Comparison of ENCODE assay signal across 15 cellular contexts in genomic region chr6:24549674-24550418, GRCh38. TPM values are rescaled to one million over a fixed set of nuclear protein-coding genes. Genes with fewer than 3 reads are reported as not detected.
A peak's percentile ranks its signal among the peaks of the same experiment; 100 is the strongest.
DNase-seq lines count a peak whose midpoint lies in the region; ATAC-seq and TF ChIP-seq lines count a peak whose summit lies in the region.
"Had no signal": no experiment of that assay in that cellular context is flagged by ENCODE, and none has a peak within 500 bp of the region (broad histone marks: within the 10 kb centered on the region; RNA-seq: fewer than 3 reads in every experiment).

No MANE protein-coding gene starts in this region.

- H3K27me3 Mint-ChIP-seq in progenitor cell of endocrine pancreas, result peaks cover 21% of the 10 kb centered on the region
- peaks cover 0 to 16% (median 7%) of the 10 kb centered on the region in 5 donors for H3K27me3 Mint-ChIP-seq in naive thymus-derived CD8-positive, alpha-beta T cell

- intact Hi-C loops in PC-3 (cut with micrococcal nuclease), result no loop called here

- no peaks in the 10 kb centered on the region for H3K4me1 ChIP-seq in PC-3 (ENCODE audit: insufficient read depth, low read length)
- H3K4me1 ChIP-seq: SJCRH30 had no signal

- POLR2A ChIA-PET in PC-3 (lab: Charles Lee; ENCODE audit: unreplicated experiment), result no interaction called here
- POLR2A ChIA-PET in naive thymus-derived CD8-positive, alpha-beta T cell (lab: Charles Lee), result no interaction called here

- H3K4me1 Mint-ChIP-seq in progenitor cell of endocrine pancreas (ENCODE audit: low read depth), result peaks cover 14% of the 10 kb centered on the region
- peaks cover 7 to 10% (median 9%) of the 10 kb centered on the region in 4 donors for H3K4me1 Mint-ChIP-seq in naive thymus-derived CD8-positive, alpha-beta T cell

- H3K4me2 ChIP-seq in PC-3 (ENCODE audit: low read length), result no peak overlapping the region

- no peak for ATAC-seq in PC-3
- ATAC-seq in naive thymus-derived CD8-positive, alpha-beta T cell, result no peak

- TF ChIP-seq CTCF in PC-3 (conservative IDR thresholded peaks at IDR 0.05; ENCODE audit: low read depth, low read length) (no peak), progenitor cell of endocrine pancreas (IDR thresholded peaks at IDR 0.05; ENCODE audit: unreplicated experiment) (no peak)

- peak; percentile 26 for DNase-seq in NCI-H510A treated with DMSO at 0.1 percent for 48 hours (lab: John Stamatoyannopoulos, UW)
- no peak for DNase-seq in NCI-H510A (lab: John Stamatoyannopoulos, UW)
- DNase-seq in NCI-H146 treated with DMSO at 0.1 percent for 48 hours (lab: John Stamatoyannopoulos, UW; ENCODE audit: unreplicated experiment), result peak; percentile 28
- DNase-seq in PC-3, result peak; percentile 7
- DNase-seq in progenitor cell of endocrine pancreas (ENCODE audit: low spot score, unreplicated experiment), result no peak
- no peak for DNase-seq in naive thymus-derived CD8-positive, alpha-beta T cell
- DNase-seq in T1000 (lab: John Stamatoyannopoulos, UW), result no peak
- no peak for DNase-seq in stimulated activated CD4-positive, alpha-beta T cell treated with anti-CD3 and anti-CD28 coated beads, Interleukin-12 subunit alpha, Interleukin-12 subunit beta, amount 100 ng/mL, for 4 hours
- DNase-seq: C1 segment of cervical spinal cord, EL, H7, NCI-H1092 treated with DMSO at 0.1 percent for 48 hours, NCI-H1930, NCI-H2227 treated with DMSO at 0.1 percent for 48 hours, SJCRH30 had no signal

- no peaks in the 10 kb centered on the region for H3K36me3 Mint-ChIP-seq in progenitor cell of endocrine pancreas (ENCODE audit: insufficient read depth)
- H3K36me3 Mint-ChIP-seq in naive thymus-derived CD8-positive, alpha-beta T cell, result no peaks in the 10 kb centered on the region

- no peak overlapping the region for H3K4me3 ChIP-seq in PC-3 (ENCODE audit: low read length)
- H3K4me3 ChIP-seq: SJCRH30 had no signal

- H3K27ac Mint-ChIP-seq in progenitor cell of endocrine pancreas, result peak overlapping the region; percentile 1
- peak overlapping the region in 1 of 10 donors; percentile 22 for H3K27ac Mint-ChIP-seq in naive thymus-derived CD8-positive, alpha-beta T cell

- H3K9me2 ChIP-seq in PC-3 (replicated peaks; ENCODE audit: low read length), result no peaks in the 10 kb centered on the region

- CTCF ChIA-PET in PC-3 (lab: Charles Lee), result interaction anchor here (0.6 kb wide), 1 partner anchor 238 kb away, joined by 4 read pairs; no protein-coding TSS in a partner anchor

- H3F3A ChIP-seq in PC-3 (ENCODE audit: low read length, unreplicated experiment), result no peaks in the 10 kb centered on the region

- H3K9me3 Mint-ChIP-seq in progenitor cell of endocrine pancreas (ENCODE audit: low read depth), result no peaks in the 10 kb centered on the region
- no peaks in the 10 kb centered on the region for H3K9me3 Mint-ChIP-seq in naive thymus-derived CD8-positive, alpha-beta T cell

- no peaks in the 10 kb centered on the region for H3K36me3 ChIP-seq in PC-3 (ENCODE audit: low read depth, low read length)
- H3K36me3 ChIP-seq: SJCRH30 had no signal

- H3K27ac ChIP-seq in PC-3 (ENCODE audit: low read length), result no peak overlapping the region
- H3K27ac ChIP-seq: SJCRH30 had no signal

- BruUV-seq in PC-3 (replicated peaks; lab: Mats Ljungman, UMichigan), result no TSS peak

- H2AFZ ChIP-seq in PC-3 (ENCODE audit: low read length), result no peak overlapping the region

- no peaks in the 10 kb centered on the region for H3K79me2 ChIP-seq in PC-3 (ENCODE audit: low read length)

- H3K4me3 Mint-ChIP-seq in progenitor cell of endocrine pancreas (ENCODE audit: low read depth), result no peak overlapping the region
- H3K4me3 Mint-ChIP-seq in naive thymus-derived CD8-positive, alpha-beta T cell, result no peak overlapping the region

- no peaks in the 10 kb centered on the region for H3K27me3 ChIP-seq in PC-3 (ENCODE audit: low read length)
- H3K27me3 ChIP-seq: SJCRH30 had no signal

- no peaks in the 10 kb centered on the region for H4K20me1 ChIP-seq in PC-3 (ENCODE audit: low read length)

- no peak overlapping the region for H3K9ac ChIP-seq in PC-3 (ENCODE audit: low read length)

- H3K9me3 ChIP-seq in PC-3 (ENCODE audit: low read length), result no peaks in the 10 kb centered on the region
- H3K9me3 ChIP-seq: SJCRH30 had no signal

RNA-seq across cellular contexts. Expression of gene ALDH5A1, which starts 55.1 kb away (rescaled TPM):
- 11.9 and 12.2 TPM in 2 replicates for total RNA-seq in PC-3 (2014; rRNA removed)
- total RNA-seq in progenitor cell of endocrine pancreas, result 14.5 and 14.6 TPM in 2 replicates
- 10 to 100 TPM; 18.8 to 20.7 TPM for total RNA-seq in naive thymus-derived CD8-positive, alpha-beta T cell
- polyA plus RNA-seq in naive thymus-derived CD8-positive, alpha-beta T cell, result 10 to 100 TPM; 14.0 to 24.8 (median 15.8) TPM

Comparison
In these comparisons a context has a peak if more than half of its experiments do, and no peak if none do; other contexts are left out.
1. DNase-seq: peak in NCI-H510A treated with DMSO at 0.1 percent for 48 hours (single experiment), NCI-H146 treated with DMSO at 0.1 percent for 48 hours (single experiment) and PC-3 (single experiment); none in NCI-H510A (single experiment), progenitor cell of endocrine pancreas (single experiment), naive thymus-derived CD8-positive, alpha-beta T cell (0 of 10), T1000 (single experiment) and stimulated activated CD4-positive, alpha-beta T cell treated with anti-CD3 and anti-CD28 coated beads, Interleukin-12 subunit alpha, Interleukin-12 subunit beta, amount 100 ng/mL, for 4 hours (single experiment).